9 cellular contexts compared by ENCODE assay signal in the genomic region with DNA sequence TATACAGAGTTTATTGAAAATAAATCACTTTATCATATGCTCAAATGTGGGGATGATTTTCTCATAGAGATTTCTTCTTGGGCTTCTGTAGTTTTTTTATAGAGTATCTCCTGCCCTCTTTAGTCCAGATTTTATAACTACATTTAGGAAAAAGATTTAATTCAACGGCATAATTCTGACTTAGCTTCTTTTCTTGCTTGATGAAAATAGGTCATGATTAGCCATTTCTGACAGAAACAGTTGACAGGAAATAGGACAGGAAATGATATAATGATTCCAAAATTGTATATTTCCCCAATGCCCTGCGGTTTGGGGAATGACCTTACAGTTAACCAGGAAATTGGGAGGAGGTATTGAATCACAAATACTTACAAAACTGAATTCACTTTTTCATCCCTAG.
DNase-seq lines count a peak whose midpoint lies in the region; ATAC-seq, FAIRE-seq and TF ChIP-seq lines count a peak whose summit lies in the region.
"Had no signal": no experiment of that assay in that cellular context is flagged by ENCODE, and none has a peak within 500 bp of the region (broad histone marks: within the 10 kb centered on the region; RNA-seq: fewer than 3 reads in every experiment).

No MANE protein-coding gene starts in this region.

- no peak for TF ChIP-seq POLR2A in A549 (IDR thresholded peaks at IDR 0.05; ENCODE audit: low read length)
- TF ChIP-seq POLR2A in HCT116 (IDR thresholded peaks at IDR 0.05; ENCODE audit: borderline replicate concordance, extremely low read depth, insufficient read depth, insufficient read length) = no peak

- H2AFZ ChIP-seq in HCT116 (ENCODE audit: low read depth, low read length, poor library complexity, severe bottlenecking) = peak overlapping the region; percentile 88

- H3K36me3 ChIP-seq in HCT116 (ENCODE audit: control insufficient read depth in 1 of 2, insufficient read depth in 2 of 2, low read length in 2 of 2) (no peaks in the 10 kb centered on the region), SJCRH30 (no peaks in the 10 kb centered on the region)

- H3K9ac ChIP-seq in HCT116 (ENCODE audit: low read length) = no peak overlapping the region

- CTCF ChIA-PET in A549 (lab: Yijun Ruan, JAX) = interaction anchor here (0.9 kb wide), 1 partner anchor 13 kb away, joined by 3 read pairs; no protein-coding TSS in a partner anchor
- CTCF ChIA-PET in HCT116 (lab: Charles Lee) = interaction anchor here (1.7 kb wide), 1 partner anchor 560 kb away, joined by 4 read pairs; no protein-coding TSS in a partner anchor

- TF ChIP-seq RAD21 in A549 (conservative IDR thresholded peaks at IDR 0.05 in 1 of 2, IDR thresholded peaks at IDR 0.05 in 1 of 2) (peak; percentile 47 to 66), HCT116 (IDR thresholded peaks at IDR 0.05; ENCODE audit: low read depth) (peak; percentile 39; the same call in 1 of the 2 replicates)

- no peak overlapping the region for H3K4me3 ChIP-seq in A549
- no peak overlapping the region for H3K4me3 ChIP-seq in HCT116 (replicated peaks in 1 of 2; ENCODE audit: low read depth in 1 of 2, low read length in 2 of 2)
- no peak overlapping the region for H3K4me3 ChIP-seq in SJCRH30

- no peak for DNase-seq in A549 (ENCODE audit: low read depth in 1 of 2, low spot score in 1 of 2)
- no peak for DNase-seq in HCT116 (ENCODE audit: low read depth, low spot score)
- peak; percentile 17 to 74 for DNase-seq in SJCRH30
- peak; percentile 16 for DNase-seq in glomerular visceral epithelial cell (ENCODE audit: extremely low spot score)
- no peak for DNase-seq in T-helper 2 cell
- no peak for DNase-seq in RPMI8226
- DNase-seq: GOT3 had no signal

- no peaks in the 10 kb centered on the region for H3K9me2 ChIP-seq in HCT116 (ENCODE audit: insufficient read depth)

- no peak overlapping the region for H3K27ac ChIP-seq in A549
- H3K27ac ChIP-seq in HCT116 (ENCODE audit: low read depth, low read length) = no peak overlapping the region
- H3K27ac ChIP-seq in SJCRH30 = peak overlapping the region; percentile 56

- TF ChIP-seq CTCF in A549 (IDR thresholded peaks at IDR 0.05) = peak; percentile 40
- peak in 2 of 3 experiments; percentile 13 to 44; a peak in 1 of 6 replicates for TF ChIP-seq CTCF in HCT116 (IDR thresholded peaks at IDR 0.05 in 2 of 3, conservative IDR thresholded peaks at IDR 0.05 in 1 of 3; ENCODE audit: borderline replicate concordance in 1 of 3, insufficient read depth in 1 of 3, low read depth in 2 of 3, low read length in 2 of 3)

- H3K27me3 ChIP-seq in HCT116 (ENCODE audit: insufficient read depth, low read length) (no peaks in the 10 kb centered on the region), SJCRH30 (no peaks in the 10 kb centered on the region)

- RAD21 ChIA-PET in HCT116 (lab: Charles Lee; ENCODE audit: low non-redundant PET in 1 of 2, low total read pairs in 2 of 2, uncharacterized antibody in 2 of 2, unreplicated experiment in 2 of 2) = no interaction called here

- BruUV-seq in HCT116 (replicated peaks; lab: Mats Ljungman, UMichigan) = no TSS peak

- FAIRE-seq in A549 (lab: Jason Lieb, UNC) = no peak

- POLR2A ChIA-PET in A549 (lab: Yijun Ruan, JAX) = no interaction called here
- POLR2A ChIA-PET in HCT116 (lab: Charles Lee) = no interaction called here

- no peaks in the 10 kb centered on the region for H3K79me2 ChIP-seq in HCT116 (ENCODE audit: insufficient read depth, low read length)

- ATAC-seq in A549 (no peak), HCT116 (0 out of 2 replicates have a peak, but pooled peaks have one; percentile 32), HG02588 (IDR thresholded peaks at IDR 0.05; ENCODE audit: unreplicated experiment) (no peak), GM18517 (IDR thresholded peaks at IDR 0.05; ENCODE audit: unreplicated experiment) (no peak)

- no peak for TF ChIP-seq EP300 in A549 (IDR thresholded peaks at IDR 0.05)

- H3K4me1 ChIP-seq in A549 (no peaks in the 10 kb centered on the region), HCT116 (ENCODE audit: control insufficient read depth in 1 of 2, insufficient read depth in 2 of 2, low read length in 2 of 2) (no peaks in the 10 kb centered on the region), SJCRH30 (peaks cover 27% of the 10 kb centered on the region)

- 3% methylated on average over 2 of the region's 2 CpGs for WGBS in A549 (ENCODE audit: missing lambda C conversion rate)

- intact Hi-C loops in HCT116 (cut with micrococcal nuclease) = no loop called here

- H4K20me1 ChIP-seq in HCT116 (ENCODE audit: insufficient read depth) = no peaks in the 10 kb centered on the region

- H3K9me3 ChIP-seq in A549 = 0 out of 3 replicates have a peak, but pooled peaks cover under 1% of the 10 kb centered on the region
- H3K9me3 ChIP-seq in HCT116 (ENCODE audit: control insufficient read depth in 1 of 2, insufficient read depth in 1 of 2, low read depth in 1 of 2, low read length in 2 of 2) = no peaks in the 10 kb centered on the region
- H3K9me3 ChIP-seq in SJCRH30 (replicated peaks) = no peaks in the 10 kb centered on the region

- no peak overlapping the region for H3K4me2 ChIP-seq in A549
- H3K4me2 ChIP-seq in HCT116 (ENCODE audit: low read length) = no peak overlapping the region

TF ChIP-seq in A549, 52 proteins besides CTCF, POLR2A, EP300 and RAD21:
- TF ChIP-seq NFE2L2 (conservative IDR thresholded peaks at IDR 0.05; ENCODE audit: low read length) (no peak), SMC3 (IDR thresholded peaks at IDR 0.05) (peak; percentile 37; the same call in 2 of the 3 replicates)

TF ChIP-seq in HCT116, 20 proteins besides CTCF, POLR2A, EP300 and RAD21:
- TF ChIP-seq FOSL1 (IDR thresholded peaks at IDR 0.05; ENCODE audit: low read depth) (no peak), SRF (IDR thresholded peaks at IDR 0.05; ENCODE audit: low read depth) (no peak), ELF1 (IDR thresholded peaks at IDR 0.05; ENCODE audit: borderline replicate concordance, low read depth) (no peak), POLR2AphosphoS5 (IDR thresholded peaks at IDR 0.05; ENCODE audit: low read depth, low read length) (no peak), JUND (IDR thresholded peaks at IDR 0.05) (no peak), YY1 (IDR thresholded peaks at IDR 0.05; ENCODE audit: extremely low read depth, insufficient replicate concordance, low read depth, low read length) (no peak)

Comparison
In these comparisons a context has a peak if more than half of its experiments do, and no peak if none do; other contexts are left out.
1. DNase-seq: peak in SJCRH30 (2 of 2) and glomerular visceral epithelial cell (single experiment); none in A549 (0 of 2), HCT116 (single experiment), T-helper 2 cell (0 of 5) and RPMI8226 (single experiment).